ENCODE assay signal across 3 cellular contexts in the genomic region with DNA sequence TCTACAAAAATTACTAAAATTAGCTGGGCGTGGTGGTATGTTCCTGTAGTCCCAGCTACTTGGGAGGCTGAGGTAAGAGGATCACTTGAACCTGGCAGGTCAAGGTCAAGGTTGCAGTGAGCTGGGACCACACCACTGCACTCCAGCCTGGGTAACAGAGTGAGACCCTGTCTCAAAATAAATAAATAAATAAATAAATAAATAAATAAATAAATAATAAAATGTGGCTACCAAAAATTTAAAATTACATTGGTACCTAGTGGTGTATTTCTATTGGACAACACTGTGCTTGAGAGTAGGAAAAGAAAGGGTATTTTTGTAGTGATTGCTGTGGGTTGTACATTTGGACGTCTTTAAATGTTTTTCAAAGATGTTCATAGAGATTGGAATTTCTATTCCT.
DNase-seq lines count a peak whose midpoint lies in the region; ATAC-seq, FAIRE-seq and TF ChIP-seq lines count a peak whose summit lies in the region.
"Not testable (repeated sequence)": the region's sequence is repeated elsewhere in the genome, so short reads cannot be mapped to it uniquely, and the experiment has no call there.

No MANE protein-coding gene starts in this region.

- not testable (repeated sequence) for H3K4me3 ChIP-seq in A549; HEK293 (ENCODE audit: low read depth, low read length)

- 1% methylated on average over 2 of the region's 2 CpGs for WGBS in A549 (ENCODE audit: missing lambda C conversion rate)

- ATAC-seq in A549, result not testable (repeated sequence)

- TF ChIP-seq RAD21 in A549 (conservative IDR thresholded peaks at IDR 0.05 in 1 of 2, IDR thresholded peaks at IDR 0.05 in 1 of 2), result not testable (repeated sequence)

- not testable (repeated sequence) for DNase-seq in A549 (ENCODE audit: low read depth in 1 of 2, low spot score in 1 of 2)

- H3K27ac ChIP-seq in A549; HEK293 (ENCODE audit: extremely low read depth, low read depth, low read length): not testable (repeated sequence)
- peak overlapping the region; percentile 37; the same call in 1 of the 2 replicates for H3K27ac ChIP-seq in VCaP

- not testable (repeated sequence) for H3K36me3 ChIP-seq in HEK293 (ENCODE audit: control insufficient read depth in 2 of 2, insufficient read depth in 1 of 2, low read length in 2 of 2)

- TF ChIP-seq EP300 in A549 (IDR thresholded peaks at IDR 0.05), result not testable (repeated sequence)

- CTCF ChIA-PET in A549 (lab: Yijun Ruan, JAX), result interaction anchor here (0.9 to 1.7 kb wide), 4 partner anchors 16 to 139 kb away, joined by 3 to 4 read pairs (median 3); no protein-coding TSS in a partner anchor
- CTCF ChIA-PET in HEK293 (lab: Yijun Ruan, JAX), result interaction anchor here (0.5 to 1.9 kb wide), 7 partner anchors 9 to 1594 kb away, joined by 3 to 13 read pairs (median 4); no protein-coding TSS in a partner anchor

- not testable (repeated sequence) for H3K4me1 ChIP-seq in A549; HEK293 (ENCODE audit: control insufficient read depth, insufficient read depth, low read length)

- not testable (repeated sequence) for TF ChIP-seq POLR2A in A549 (IDR thresholded peaks at IDR 0.05; ENCODE audit: low read length)

- H3K9me3 ChIP-seq in A549; HEK293 (ENCODE audit: control insufficient read depth, insufficient read depth, low read depth, low read length): not testable (repeated sequence)

- POLR2A ChIA-PET in A549 (lab: Yijun Ruan, JAX); HEK293 (lab: Yijun Ruan, JAX): not testable (repeated sequence)

- not testable (repeated sequence) for TF ChIP-seq CTCF in A549 (IDR thresholded peaks at IDR 0.05); HEK293 (tag by site-specific recombination; IDR thresholded peaks at IDR 0.05); VCaP (conservative IDR thresholded peaks at IDR 0.05)

- H3K4me2 ChIP-seq in A549, result not testable (repeated sequence)

- FAIRE-seq in A549 (lab: Jason Lieb, UNC), result not testable (repeated sequence)

TF ChIP-seq in A549, 52 proteins besides CTCF, POLR2A, EP300 and RAD21:
- peak; percentile 85 for TF ChIP-seq ZC3H11A (IDR thresholded peaks at IDR 0.05)

TF ChIP-seq in HEK293, 187 proteins besides CTCF, POLR2A, EP300 and RAD21 (continues in another document):
- TF ChIP-seq ZNF433 (tag by site-specific recombination; IDR thresholded peaks at IDR 0.05; ENCODE audit: low read depth), result peak; percentile 65
- TF ChIP-seq ZNF292 (tag by site-specific recombination; IDR thresholded peaks at IDR 0.05; ENCODE audit: borderline replicate concordance, low read depth), result 0 out of 2 replicates have a peak, but pooled peaks have one; percentile 17
- TF ChIP-seq ZNF138 (tag by site-specific recombination; IDR thresholded peaks at IDR 0.05; ENCODE audit: borderline replicate concordance), result 0 out of 2 replicates have a peak, but pooled peaks have one; percentile 23
- TF ChIP-seq ZNF19 (tag by site-specific recombination; IDR thresholded peaks at IDR 0.05; ENCODE audit: low read depth), result 0 out of 2 replicates have a peak, but pooled peaks have one; percentile 28
- 0 out of 2 replicates have a peak, but pooled peaks have one; percentile 36 for TF ChIP-seq ZNF266 (tag by site-specific recombination; IDR thresholded peaks at IDR 0.05; ENCODE audit: low read depth)
- 0 out of 2 replicates have a peak, but pooled peaks have one; percentile 31 for TF ChIP-seq GFI1B (tag by site-specific recombination; IDR thresholded peaks at IDR 0.05)
- TF ChIP-seq ZNF558 (tag by site-specific recombination; IDR thresholded peaks at IDR 0.05), result 0 out of 2 replicates have a peak, but pooled peaks have one; percentile 23
- TF ChIP-seq, protein P1, sequence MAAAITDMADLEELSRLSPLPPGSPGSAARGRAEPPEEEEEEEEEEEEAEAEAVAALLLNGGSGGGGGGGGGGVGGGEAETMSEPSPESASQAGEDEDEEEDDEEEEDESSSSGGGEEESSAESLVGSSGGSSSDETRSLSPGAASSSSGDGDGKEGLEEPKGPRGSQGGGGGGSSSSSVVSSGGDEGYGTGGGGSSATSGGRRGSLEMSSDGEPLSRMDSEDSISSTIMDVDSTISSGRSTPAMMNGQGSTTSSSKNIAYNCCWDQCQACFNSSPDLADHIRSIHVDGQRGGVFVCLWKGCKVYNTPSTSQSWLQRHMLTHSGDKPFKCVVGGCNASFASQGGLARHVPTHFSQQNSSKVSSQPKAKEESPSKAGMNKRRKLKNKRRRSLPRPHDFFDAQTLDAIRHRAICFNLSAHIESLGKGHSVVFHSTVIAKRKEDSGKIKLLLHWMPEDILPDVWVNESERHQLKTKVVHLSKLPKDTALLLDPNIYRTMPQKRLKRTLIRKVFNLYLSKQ (tag by site-specific recombination; IDR thresholded peaks at IDR 0.05; ENCODE audit: borderline replicate concordance), result 0 out of 2 replicates have a peak, but pooled peaks have one; percentile 45
- TF ChIP-seq REST (tag by site-specific recombination; IDR thresholded peaks at IDR 0.05), result peak; percentile 50; the same call in 1 of the 2 replicates
- peak; percentile 78 for TF ChIP-seq ZNF518A (tag by site-specific recombination; conservative IDR thresholded peaks at IDR 0.05; ENCODE audit: low read depth)
- peak; percentile 70 for TF ChIP-seq ZNF555 (tag by site-specific recombination; conservative IDR thresholded peaks at IDR 0.05)
- peak; percentile 23; the same call in 1 of the 2 replicates for TF ChIP-seq ZNF654 (tag by site-specific recombination; IDR thresholded peaks at IDR 0.05; ENCODE audit: low read depth)
- peak; percentile 55 for TF ChIP-seq ZNF623 (tag by site-specific recombination; IDR thresholded peaks at IDR 0.05)
